Comparison of ENCODE assay signal across 9 cellular contexts in genomic region chr6:12844284-12845223, GRCh38.
A peak's percentile ranks its signal among the peaks of the same experiment; 100 is the strongest.
DNase-seq lines count a peak whose midpoint lies in the region; ATAC-seq, FAIRE-seq and TF ChIP-seq lines count a peak whose summit lies in the region.
"Had no signal": no experiment of that assay in that cellular context is flagged by ENCODE, and none has a peak within 500 bp of the region (broad histone marks: within the 10 kb centered on the region; RNA-seq: fewer than 3 reads in every experiment).

No MANE protein-coding gene starts in this region.

- H3K4me1 Mint-ChIP-seq in natural killer cell, result no peaks in the 10 kb centered on the region
- H3K4me1 Mint-ChIP-seq in natural killer cell treated with Interleukin-12 subunit alpha and Interleukin-12 subunit beta and Interleukin-15 and Interleukin-18, amount 100 ng/mL, for 72 hours (ENCODE audit: low read depth in 2 of 2), result no peaks in the 10 kb centered on the region
- no peaks in the 10 kb centered on the region for H3K4me1 Mint-ChIP-seq in activated CD4-positive, alpha-beta T cell treated with anti-CD3 and anti-CD28 coated beads, Interleukin-2, amount 10 ng/mL, durations not matched to agents 7 days and 5 days
- H3K4me1 Mint-ChIP-seq: activated naive CD8-positive, alpha-beta T cell treated with anti-CD3 and anti-CD28 coated beads, Interleukin-2, amount 10 ng/mL, durations not matched to agents 7 days and 5 days had no signal

- no peak overlapping the region for H4K91ac ChIP-seq in H1 (replicated peaks; ENCODE audit: insufficient read length, low read length)

- H3K18ac ChIP-seq in H1 (ENCODE audit: extremely low read depth, low read length), result no peak overlapping the region

- H2AFZ ChIP-seq in H1 (ENCODE audit: low read length), result no peak overlapping the region

- no peak overlapping the region for H2BK120ac ChIP-seq in H1 (replicated peaks; ENCODE audit: low read depth, low read length)

- POLR2A ChIA-PET in H1 (lab: Charles Lee; ENCODE audit: partially characterized antibody), result no interaction called here
- POLR2A ChIA-PET in activated CD4-positive, alpha-beta T cell treated with anti-CD3 and anti-CD28 coated beads, Interleukin-2, amount 10 ng/mL, durations not matched to agents 7 days and 5 days (lab: Charles Lee), result no interaction called here

- H3K9ac ChIP-seq in H1 (replicated peaks in 1 of 4; ENCODE audit: extremely low read depth in 1 of 4, low read depth in 3 of 4, low read length in 3 of 4), result no peak overlapping the region

- no peak for TF ChIP-seq POLR2A in H1 (IDR thresholded peaks at IDR 0.05; ENCODE audit: control extremely low read depth in 1 of 2, low read depth in 2 of 2, low read length in 2 of 2)

- peak overlapping the region in 1 of 2 experiments; percentile 29; a peak in 1 of 4 replicates for H3K4me2 ChIP-seq in H1 (ENCODE audit: insufficient read depth in 1 of 2, low read depth in 2 of 2, low read length in 2 of 2)

- H3K36me3 ChIP-seq in H1 (ENCODE audit: control insufficient read depth in 2 of 4, insufficient read depth in 4 of 4, low read length in 3 of 4), result no peaks in the 10 kb centered on the region

- H3K27me3 ChIP-seq in H1 (replicated peaks in 1 of 4; ENCODE audit: control insufficient read depth in 3 of 4, extremely low read depth in 1 of 4, insufficient read depth in 3 of 4, low read length in 3 of 4), result no peaks in the 10 kb centered on the region

- H4K5ac ChIP-seq in H1 (ENCODE audit: insufficient read length, low read depth, low read length), result no peak overlapping the region

- CTCF ChIA-PET in H1 (lab: Charles Lee; ENCODE audit: partially characterized antibody), result interaction anchor here (0.9 to 1.8 kb wide), 7 partner anchors 10 to 593 kb away, joined by 3 to 9 read pairs (median 4); no protein-coding TSS in a partner anchor
- CTCF ChIA-PET in activated CD4-positive, alpha-beta T cell treated with anti-CD3 and anti-CD28 coated beads, Interleukin-2, amount 10 ng/mL, durations not matched to agents 7 days and 5 days (lab: Charles Lee), result interaction anchor here (0.8 kb wide), 1 partner anchor 22 kb away, joined by 3 read pairs; no protein-coding TSS in a partner anchor

- no peaks in the 10 kb centered on the region for H3K9me3 ChIP-seq in H1 (ENCODE audit: insufficient read depth in 2 of 2, low read depth in 1 of 2, low read length in 1 of 2)

- H3K27me3 Mint-ChIP-seq in natural killer cell (ENCODE audit: low read depth in 2 of 2), result no peaks in the 10 kb centered on the region
- H3K27me3 Mint-ChIP-seq in natural killer cell treated with Interleukin-12 subunit alpha and Interleukin-12 subunit beta and Interleukin-15 and Interleukin-18, amount 100 ng/mL, for 72 hours, result peaks cover 3 to 10% of the 10 kb centered on the region in 2 donors
- H3K27me3 Mint-ChIP-seq in activated CD4-positive, alpha-beta T cell treated with anti-CD3 and anti-CD28 coated beads, Interleukin-2, amount 10 ng/mL, durations not matched to agents 7 days and 5 days, result peaks cover 7% of the 10 kb centered on the region
- H3K27me3 Mint-ChIP-seq: activated naive CD8-positive, alpha-beta T cell treated with anti-CD3 and anti-CD28 coated beads, Interleukin-2, amount 10 ng/mL, durations not matched to agents 7 days and 5 days had no signal

- H2BK12ac ChIP-seq in H1 (ENCODE audit: low read depth, low read length), result no peak overlapping the region

- no peak overlapping the region for H3K27ac Mint-ChIP-seq in natural killer cell
- H3K27ac Mint-ChIP-seq in natural killer cell treated with Interleukin-12 subunit alpha and Interleukin-12 subunit beta and Interleukin-15 and Interleukin-18, amount 100 ng/mL, for 72 hours, result no peak overlapping the region
- H3K27ac Mint-ChIP-seq in activated naive CD4-positive, alpha-beta T cell treated with anti-CD3 and anti-CD28 coated beads, Interleukin-2, amount 50 U/mL, for 72 hours, result no peak overlapping the region
- H3K27ac Mint-ChIP-seq in activated CD4-positive, alpha-beta T cell treated with anti-CD3 and anti-CD28 coated beads, Interleukin-2, amount 10 ng/mL, durations not matched to agents 7 days and 5 days, result no peak overlapping the region
- H3K27ac Mint-ChIP-seq: activated naive CD8-positive, alpha-beta T cell treated with anti-CD3 and anti-CD28 coated beads, Interleukin-2, amount 10 ng/mL, durations not matched to agents 7 days and 5 days had no signal

- no peaks in the 10 kb centered on the region for H3K79me2 ChIP-seq in H1 (ENCODE audit: control insufficient read depth in 1 of 2, insufficient read depth in 2 of 2, low read length in 2 of 2)

- no peak overlapping the region for H2BK15ac ChIP-seq in H1 (ENCODE audit: low read length)

- no peak overlapping the region for H3K56ac ChIP-seq in H1 (replicated peaks; ENCODE audit: insufficient read length, low read depth, low read length)

- no peaks in the 10 kb centered on the region for H3K36me3 Mint-ChIP-seq in natural killer cell
- H3K36me3 Mint-ChIP-seq in natural killer cell treated with Interleukin-12 subunit alpha and Interleukin-12 subunit beta and Interleukin-15 and Interleukin-18, amount 100 ng/mL, for 72 hours, result no peaks in the 10 kb centered on the region
- no peaks in the 10 kb centered on the region for H3K36me3 Mint-ChIP-seq in activated naive CD4-positive, alpha-beta T cell treated with anti-CD3 and anti-CD28 coated beads, Interleukin-2, amount 50 U/mL, for 72 hours
- H3K36me3 Mint-ChIP-seq in activated CD4-positive, alpha-beta T cell treated with anti-CD3 and anti-CD28 coated beads, Interleukin-2, amount 10 ng/mL, durations not matched to agents 7 days and 5 days (ENCODE audit: low read depth), result no peaks in the 10 kb centered on the region
- H3K36me3 Mint-ChIP-seq: activated naive CD8-positive, alpha-beta T cell treated with anti-CD3 and anti-CD28 coated beads, Interleukin-2, amount 10 ng/mL, durations not matched to agents 7 days and 5 days had no signal

- H3K14ac ChIP-seq in H1 (ENCODE audit: insufficient read length), result no peak overlapping the region

- peaks cover 0 to 2% of the 10 kb centered on the region in 2 donors for H3K9me3 Mint-ChIP-seq in natural killer cell
- H3K9me3 Mint-ChIP-seq in natural killer cell treated with Interleukin-12 subunit alpha and Interleukin-12 subunit beta and Interleukin-15 and Interleukin-18, amount 100 ng/mL, for 72 hours, result no peaks in the 10 kb centered on the region
- no peaks in the 10 kb centered on the region for H3K9me3 Mint-ChIP-seq in activated naive CD4-positive, alpha-beta T cell treated with anti-CD3 and anti-CD28 coated beads, Interleukin-2, amount 50 U/mL, for 72 hours
- no peaks in the 10 kb centered on the region for H3K9me3 Mint-ChIP-seq in activated CD4-positive, alpha-beta T cell treated with anti-CD3 and anti-CD28 coated beads, Interleukin-2, amount 10 ng/mL, durations not matched to agents 7 days and 5 days
- H3K9me3 Mint-ChIP-seq: activated naive CD8-positive, alpha-beta T cell treated with anti-CD3 and anti-CD28 coated beads, Interleukin-2, amount 10 ng/mL, durations not matched to agents 7 days and 5 days had no signal

- peaks cover 0 to 12% (median 6%) of the 10 kb centered on the region in 4 experiments; a peak in 3 of 7 replicates for H3K4me1 ChIP-seq in H1 (replicated peaks in 1 of 4; ENCODE audit: control insufficient read depth in 3 of 4, insufficient read depth in 4 of 4, low read length in 3 of 4)

- no peak for TF ChIP-seq EP300 in H1 (IDR thresholded peaks at IDR 0.05; ENCODE audit: borderline replicate concordance in 1 of 2, low read depth in 2 of 2, low read length in 2 of 2)

- no peak overlapping the region for H2BK20ac ChIP-seq in H1 (ENCODE audit: low read length)

- TF ChIP-seq RAD21 in H1 (IDR thresholded peaks at IDR 0.05 in 1 of 2, conservative IDR thresholded peaks at IDR 0.05 in 1 of 2; ENCODE audit: low read depth in 2 of 2, low read length in 2 of 2), result peak; percentile 51 to 57

- H4K20me1 ChIP-seq in H1 (replicated peaks in 1 of 2; ENCODE audit: control insufficient read depth in 1 of 2, insufficient read depth in 2 of 2, low read length in 2 of 2), result no peaks in the 10 kb centered on the region

- H3K27ac ChIP-seq in H1 (ENCODE audit: low read depth, low read length), result no peak overlapping the region

- H3K23ac ChIP-seq in H1 (ENCODE audit: insufficient read length), result no peak overlapping the region

- DNase-seq in natural killer cell (no peak), NCI-H82 treated with DMSO at 0.1 percent for 48 hours (lab: John Stamatoyannopoulos, UW; ENCODE audit: unreplicated experiment) (peak; percentile 12), H1 (ENCODE audit: low read depth in 1 of 2, low spot score in 2 of 2) (no peak), renal cortical epithelial cell (ENCODE audit: low read depth) (peak; percentile 31)
- no peak for DNase-seq in natural killer cell treated with Interleukin-12 subunit alpha and Interleukin-12 subunit beta and Interleukin-15 and Interleukin-18, amount 100 ng/mL, for 72 hours (ENCODE audit: low spot score)
- no peak for DNase-seq in activated naive CD4-positive, alpha-beta T cell treated with anti-CD3 and anti-CD28 coated beads, Interleukin-2, amount 50 U/mL, for 72 hours (ENCODE audit: low spot score in 2 of 2)
- DNase-seq in activated CD4-positive, alpha-beta T cell treated with anti-CD3 and anti-CD28 coated beads, Interleukin-2, amount 10 ng/mL, durations not matched to agents 7 days and 5 days, result no peak
- DNase-seq: activated naive CD8-positive, alpha-beta T cell treated with anti-CD3 and anti-CD28 coated beads, Interleukin-2, amount 10 ng/mL, durations not matched to agents 7 days and 5 days had no signal

- no peak overlapping the region for H2BK5ac ChIP-seq in H1 (ENCODE audit: low read depth, low read length)

- no peak overlapping the region for H2AK5ac ChIP-seq in H1 (ENCODE audit: low read depth, low read length)

- FAIRE-seq in H1 (lab: Jason Lieb, UNC), result peak; percentile 92

- no peak overlapping the region for H3K4me3 ChIP-seq in H1 (ENCODE audit: extremely low read depth in 1 of 4, insufficient read depth in 2 of 4, low read depth in 3 of 4, low read length in 4 of 4)

- no peaks in the 10 kb centered on the region for H3K23me2 ChIP-seq in H1 (ENCODE audit: low read depth, low read length)

- intact Hi-C loops in natural killer cell (cut with micrococcal nuclease), result no loop called here

- H4K8ac ChIP-seq in H1 (ENCODE audit: extremely low read depth, insufficient read depth, low read length), result no peak overlapping the region

- WGBS in H1 (ENCODE audit: extremely low coverage in 1 of 2, insufficient coverage in 1 of 2, insufficient read length in 1 of 2, insufficient replicate concordance in 2 of 2, low coverage in 1 of 2, low lambda C conversion rate in 2 of 2, missing lambda C conversion rate in 1 of 2), 2 experiments, result 79% methylated on average over 11 of the region's 11 CpGs; no CpG with 5 or more reads in 1 of the 2 experiments

- ATAC-seq in natural killer cell, result no peak
- no peak for ATAC-seq in natural killer cell treated with Interleukin-12 subunit alpha and Interleukin-12 subunit beta and Interleukin-15 and Interleukin-18, amount 100 ng/mL, for 72 hours
- ATAC-seq in activated naive CD4-positive, alpha-beta T cell treated with anti-CD3 and anti-CD28 coated beads, Interleukin-2, amount 50 U/mL, for 72 hours, result no peak
- ATAC-seq in HG03460 (IDR thresholded peaks at IDR 0.05; ENCODE audit: unreplicated experiment), result no peak

- no peaks in the 10 kb centered on the region for H3K79me1 ChIP-seq in H1 (ENCODE audit: low read depth, low read length)

- peak; percentile 15 for TF ChIP-seq CTCF in natural killer cell (IDR thresholded peaks at IDR 0.05)
- peak in 2 of 3 experiments; percentile 41 to 78; a peak in 2 of 4 replicates for TF ChIP-seq CTCF in H1 (IDR thresholded peaks at IDR 0.05; ENCODE audit: control extremely low read depth in 1 of 3, insufficient read depth in 1 of 3, low read depth in 1 of 3, low read length in 3 of 3)

- H3K4me3 Mint-ChIP-seq in natural killer cell, result no peak overlapping the region
- H3K4me3 Mint-ChIP-seq in natural killer cell treated with Interleukin-12 subunit alpha and Interleukin-12 subunit beta and Interleukin-15 and Interleukin-18, amount 100 ng/mL, for 72 hours, result no peak overlapping the region
- no peak overlapping the region for H3K4me3 Mint-ChIP-seq in activated CD4-positive, alpha-beta T cell treated with anti-CD3 and anti-CD28 coated beads, Interleukin-2, amount 10 ng/mL, durations not matched to agents 7 days and 5 days
- H3K4me3 Mint-ChIP-seq: activated naive CD8-positive, alpha-beta T cell treated with anti-CD3 and anti-CD28 coated beads, Interleukin-2, amount 10 ng/mL, durations not matched to agents 7 days and 5 days had no signal

- H3K4ac ChIP-seq in H1 (replicated peaks; ENCODE audit: insufficient read length, low read depth, low read length), result no peak overlapping the region

Comparison
In these comparisons a context has a peak if more than half of its experiments do, and no peak if none do; other contexts are left out.
1. DNase-seq: peak in NCI-H82 treated with DMSO at 0.1 percent for 48 hours (single experiment) and renal cortical epithelial cell (single experiment); none in natural killer cell (single experiment), natural killer cell treated with Interleukin-12 subunit alpha and Interleukin-12 subunit beta and Interleukin-15 and Interleukin-18, amount 100 ng/mL, for 72 hours (single experiment), H1 (0 of 2), activated naive CD4-positive, alpha-beta T cell treated with anti-CD3 and anti-CD28 coated beads, Interleukin-2, amount 50 U/mL, for 72 hours (0 of 2) and activated CD4-positive, alpha-beta T cell treated with anti-CD3 and anti-CD28 coated beads, Interleukin-2, amount 10 ng/mL, durations not matched to agents 7 days and 5 days (single experiment).